ENCODE assay signal across 1 cellular context in genomic region chr1:244451951-244452795, GRCh38.
A peak's percentile ranks its signal among the peaks of the same experiment; 100 is the strongest.
TF ChIP-seq lines count a peak whose summit lies in the region.

No MANE protein-coding gene starts in this region.

TF ChIP-seq in K562, 482 proteins besides CTCF, POLR2A, EP300 and RAD21 (continued from another document and continues in another):
- TF ChIP-seq CREBBP (IDR thresholded peaks at IDR 0.05; ENCODE audit: low read depth, low read length) (no peak), USF1 (CRISPR knock-in tag; IDR thresholded peaks at IDR 0.05) (no peak), CXXC5 (CRISPR knock-in tag; IDR thresholded peaks at IDR 0.05) (peak; percentile 94), RUNX1 (IDR thresholded peaks at IDR 0.05; ENCODE audit: low read depth) (no peak), ZFX (CRISPR knock-in tag; IDR thresholded peaks at IDR 0.05) (no peak), TRIM28 (IDR thresholded peaks at IDR 0.05) (0 out of 2 replicates have a peak, but pooled peaks have one; percentile 20), MAFF (IDR thresholded peaks at IDR 0.05; ENCODE audit: low read length) (no peak; the same call in 1 of the 2 replicates), POLR2AphosphoS2 (IDR thresholded peaks at IDR 0.05; ENCODE audit: low read length) (peak; percentile 76; the same call in 1 of the 2 replicates), CBFA2T2 (conservative IDR thresholded peaks at IDR 0.05) (no peak), ZNF354B (CRISPR knock-in tag; IDR thresholded peaks at IDR 0.05) (peak; percentile 48; the same call in 1 of the 2 replicates), XRCC3 (IDR thresholded peaks at IDR 0.05) (peak; percentile 62; the same call in 1 of the 2 replicates), KDM1A (IDR thresholded peaks at IDR 0.05) (no peak), ZNF644 (tag; IDR thresholded peaks at IDR 0.05; ENCODE audit: low read depth) (peak; percentile 90), RBM39 (optimal IDR thresholded peaks at IDR 0.05; ENCODE audit: low read depth, low read length) (no peak), E2F6 (IDR thresholded peaks at IDR 0.05; ENCODE audit: borderline replicate concordance in 1 of 2, extremely low read depth in 1 of 2, insufficient read depth in 1 of 2, insufficient read length in 1 of 2, low read depth in 1 of 2, low read length in 1 of 2, poor library complexity in 1 of 2, severe bottlenecking in 1 of 2) (peak in 1 of 2 experiments; percentile 86), ZBTB49 (CRISPR knock-in tag; IDR thresholded peaks at IDR 0.05; ENCODE audit: borderline replicate concordance) (no peak), MECOM (CRISPR knock-in tag; IDR thresholded peaks at IDR 0.05) (no peak), ZMIZ1 (IDR thresholded peaks at IDR 0.05; ENCODE audit: low read depth in 2 of 2, low read length in 2 of 2) (0 out of 4 replicates have a peak, but pooled peaks of 1 of the 2 experiments have one; percentile 34), TCFL5 (CRISPR knock-in tag; conservative IDR thresholded peaks at IDR 0.05) (no peak), ZNF121 (CRISPR knock-in tag; conservative IDR thresholded peaks at IDR 0.05) (no peak), RB1 (IDR thresholded peaks at IDR 0.05; ENCODE audit: low read depth) (peak; percentile 99), NUFIP1 (IDR thresholded peaks at IDR 0.05; ENCODE audit: partially characterized antibody) (no peak), GABPB2 (CRISPR knock-in tag; conservative IDR thresholded peaks at IDR 0.05) (no peak), HEY1 (CRISPR knock-in tag; IDR thresholded peaks at IDR 0.05; ENCODE audit: borderline replicate concordance) (no peak), SAP30 (IDR thresholded peaks at IDR 0.05; ENCODE audit: borderline replicate concordance, insufficient read depth, low read depth, low read length, poor library complexity, severe bottlenecking) (no peak), ATF2 (CRISPR knock-in tag; IDR thresholded peaks at IDR 0.05) (no peak), RBM34 (IDR thresholded peaks at IDR 0.05; ENCODE audit: borderline replicate concordance, insufficient read depth, low read length) (no peak), ZNF263 (CRISPR knock-in tag; IDR thresholded peaks at IDR 0.05; ENCODE audit: borderline replicate concordance) (no peak), CCNT2 (IDR thresholded peaks at IDR 0.05; ENCODE audit: borderline replicate concordance, extremely low read depth, insufficient read length, low read depth, low read length) (peak; percentile 93), ATF6 (CRISPR knock-in tag; IDR thresholded peaks at IDR 0.05) (no peak), HDGF (IDR thresholded peaks at IDR 0.05) (no peak), POLR2G (IDR thresholded peaks at IDR 0.05; ENCODE audit: low read depth, low read length) (no peak), ZBTB34 (CRISPR knock-in tag; IDR thresholded peaks at IDR 0.05) (no peak), ID3 (CRISPR knock-in tag; IDR thresholded peaks at IDR 0.05) (no peak), ID3 (tag; IDR thresholded peaks at IDR 0.05) (no peak; the same call in 1 of the 2 replicates), STAG1 (CRISPR knock-in tag; IDR thresholded peaks at IDR 0.05; ENCODE audit: borderline replicate concordance) (no peak), GTF2B (IDR thresholded peaks at IDR 0.05; ENCODE audit: extremely low read depth, insufficient read length) (no peak), FIP1L1 (IDR thresholded peaks at IDR 0.05; ENCODE audit: low read depth, low read length, poor library complexity, severe bottlenecking) (peak; percentile 10), ZNF699 (CRISPR knock-in tag; IDR thresholded peaks at IDR 0.05; ENCODE audit: insufficient replicate concordance) (no peak), PHF21A (IDR thresholded peaks at IDR 0.05; ENCODE audit: borderline replicate concordance, low read depth) (no peak), THRAP3 (IDR thresholded peaks at IDR 0.05; ENCODE audit: borderline replicate concordance) (no peak), ZFP91 (CRISPR knock-in tag; IDR thresholded peaks at IDR 0.05) (no peak), ZBTB9 (CRISPR knock-in tag; IDR thresholded peaks at IDR 0.05) (0 out of 2 replicates have a peak, but pooled peaks have one; percentile 77)
